In the genomic region with DNA sequence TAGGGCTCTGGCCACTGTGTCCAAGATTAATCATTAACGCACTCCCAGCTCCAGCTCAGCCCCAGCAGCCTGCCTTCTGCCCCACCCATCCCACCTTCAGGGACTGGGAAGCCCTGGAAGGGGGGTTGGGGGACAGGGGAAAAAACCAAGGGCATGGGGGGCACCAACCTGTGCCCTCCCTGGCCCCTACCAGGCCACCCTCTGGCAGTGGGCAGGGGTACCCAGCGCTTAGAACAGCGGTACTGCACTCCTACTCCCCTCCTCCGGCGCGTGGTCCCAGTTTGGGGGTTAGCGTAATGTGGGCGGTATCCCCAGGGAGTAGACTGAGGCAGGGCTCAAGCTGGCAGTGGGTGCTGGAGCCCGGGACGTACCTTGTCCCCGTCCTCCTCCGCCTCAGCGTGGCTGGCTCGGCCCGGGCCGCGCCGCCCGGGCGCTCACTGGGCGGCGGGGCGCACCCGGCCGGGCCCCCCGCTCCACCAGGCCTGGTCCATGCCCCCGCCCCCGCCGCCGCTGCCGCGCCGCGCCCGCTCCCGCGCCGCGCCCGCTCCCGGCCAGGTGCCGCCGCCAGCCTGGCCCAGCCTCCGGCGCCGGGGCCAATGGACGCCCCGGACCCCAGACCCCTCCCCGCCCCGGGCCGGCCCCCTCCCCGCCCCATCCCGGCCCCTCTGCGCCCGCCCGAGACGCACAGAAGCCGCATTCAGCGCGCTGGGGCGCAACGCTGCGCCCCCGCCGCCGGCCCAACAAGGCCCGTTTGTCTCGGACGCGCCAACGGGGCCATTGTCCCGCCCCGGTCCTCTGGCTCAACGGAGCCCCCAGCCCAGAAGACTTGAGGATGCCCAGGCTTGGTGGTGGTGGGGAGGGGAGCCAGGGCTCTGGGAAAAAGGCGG, we compare ENCODE assay signal across 10 cellular contexts. TPM values are rescaled to one million over a fixed set of nuclear protein-coding genes. Genes with fewer than 3 reads are reported as not detected.
DNase-seq lines count a peak whose midpoint lies in the region.
"Had no signal": no experiment of that assay in that cellular context is flagged by ENCODE, and none has a peak within 500 bp of the region (broad histone marks: within the 10 kb centered on the region; RNA-seq: fewer than 3 reads in every experiment).

A gene with protein sequence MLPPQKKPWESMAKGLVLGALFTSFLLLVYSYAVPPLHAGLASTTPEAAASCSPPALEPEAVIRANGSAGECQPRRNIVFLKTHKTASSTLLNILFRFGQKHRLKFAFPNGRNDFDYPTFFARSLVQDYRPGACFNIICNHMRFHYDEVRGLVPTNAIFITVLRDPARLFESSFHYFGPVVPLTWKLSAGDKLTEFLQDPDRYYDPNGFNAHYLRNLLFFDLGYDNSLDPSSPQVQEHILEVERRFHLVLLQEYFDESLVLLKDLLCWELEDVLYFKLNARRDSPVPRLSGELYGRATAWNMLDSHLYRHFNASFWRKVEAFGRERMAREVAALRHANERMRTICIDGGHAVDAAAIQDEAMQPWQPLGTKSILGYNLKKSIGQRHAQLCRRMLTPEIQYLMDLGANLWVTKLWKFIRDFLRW (minus strand): TSS at position 571 of the 887 bp plus-strand sequence. CDS start 17,273 bp downstream, outside the sequence.

- peaks cover 4% of the 10 kb centered on the region for H3K4me1 ChIP-seq in CD4-positive, alpha-beta memory T cell (ENCODE audit: insufficient read depth, low read length)
- H3K4me1 ChIP-seq in CD8-positive, alpha-beta memory T cell (ENCODE audit: insufficient read depth, low read length) = no peaks in the 10 kb centered on the region

- H3K9me3 ChIP-seq in CD4-positive, alpha-beta memory T cell (ENCODE audit: control insufficient read depth in 1 of 2, low read length in 2 of 2) = no peaks in the 10 kb centered on the region
- no peaks in the 10 kb centered on the region for H3K9me3 ChIP-seq in CD8-positive, alpha-beta memory T cell (ENCODE audit: low read length)

- no peaks in the 10 kb centered on the region for H3K9me3 Mint-ChIP-seq in CD4-positive, alpha-beta memory T cell
- H3K9me3 Mint-ChIP-seq in CD8-positive, alpha-beta memory T cell = no peaks in the 10 kb centered on the region

- H3K4me3 ChIP-seq in CD4-positive, alpha-beta memory T cell (ENCODE audit: low read length in 2 of 2) = no peak within 1 kb of the TSS
- H3K4me3 ChIP-seq in CD8-positive, alpha-beta memory T cell (ENCODE audit: low read length) = no peak within 1 kb of the TSS

- no peak within 1 kb of the TSS for H3K27ac ChIP-seq in CD4-positive, alpha-beta memory T cell (ENCODE audit: low read depth, low read length)
- H3K27ac ChIP-seq in CD8-positive, alpha-beta memory T cell (ENCODE audit: low read depth, low read length) = no peak within 1 kb of the TSS
- H3K27ac ChIP-seq: epithelial cell of prostate had no signal

- DNase-seq in DMS53 treated with DMSO at 0.1 percent for 48 hours (lab: John Stamatoyannopoulos, UW; ENCODE audit: unreplicated experiment) = peak; percentile 9
- peak; percentile 66 for DNase-seq in SW480 (ENCODE audit: low spot score)
- DNase-seq in iPS-NIHi11 (ENCODE audit: low spot score) = peak; percentile 96
- DNase-seq in putamen (ENCODE audit: low spot score) = peak; percentile 91
- DNase-seq in CD4-positive, alpha-beta memory T cell = no peak
- DNase-seq in CD8-positive, alpha-beta memory T cell = no peak
- no peak for DNase-seq in islet precursor cell
- DNase-seq in MV-4-11 (lab: John Stamatoyannopoulos, UW) = no peak
- DNase-seq: stimulated activated CD4-positive, alpha-beta T cell treated with anti-CD3 and anti-CD28 coated beads, Interleukin-4, amount 100 ng/mL, for 1 hour had no signal

- H3K4me3 Mint-ChIP-seq in CD4-positive, alpha-beta memory T cell = no peak within 1 kb of the TSS
- no peak within 1 kb of the TSS for H3K4me3 Mint-ChIP-seq in CD8-positive, alpha-beta memory T cell

- H3K27me3 Mint-ChIP-seq in CD4-positive, alpha-beta memory T cell = peaks cover 0 to 2% of the 10 kb centered on the region in 2 donors
- H3K27me3 Mint-ChIP-seq in CD8-positive, alpha-beta memory T cell = peaks cover 2 to 3% of the 10 kb centered on the region in 2 donors

- peak within 1 kb of the TSS in 1 of 7 donors; percentile 61 for H3K27ac Mint-ChIP-seq in CD4-positive, alpha-beta memory T cell
- H3K27ac Mint-ChIP-seq in CD8-positive, alpha-beta memory T cell = peak within 1 kb of the TSS in 1 of 8 donors; percentile 23

- CTCF ChIA-PET in CD4-positive, alpha-beta memory T cell (lab: Charles Lee; ENCODE audit: partially characterized antibody) = no interaction called here
- CTCF ChIA-PET in CD8-positive, alpha-beta memory T cell (lab: Charles Lee) = no interaction called here

- intact Hi-C loops in CD4-positive, alpha-beta memory T cell (cut with micrococcal nuclease) = no loop called here

- no peaks in the 10 kb centered on the region for H3K27me3 ChIP-seq in CD4-positive, alpha-beta memory T cell (ENCODE audit: insufficient read depth, low read length)
- H3K27me3 ChIP-seq in CD8-positive, alpha-beta memory T cell (ENCODE audit: insufficient read depth, low read length, poor library complexity, severe bottlenecking) = no peaks in the 10 kb centered on the region

- peaks cover 3 to 24% (median 7%) of the 10 kb centered on the region in 4 donors for H3K4me1 Mint-ChIP-seq in CD4-positive, alpha-beta memory T cell
- H3K4me1 Mint-ChIP-seq in CD8-positive, alpha-beta memory T cell = peaks cover 0 to 20% (median 3%) of the 10 kb centered on the region in 3 donors

- peaks cover 31 to 37% of the 10 kb centered on the region in 2 donors for H3K36me3 Mint-ChIP-seq in CD4-positive, alpha-beta memory T cell
- H3K36me3 Mint-ChIP-seq in CD8-positive, alpha-beta memory T cell = peaks cover 7 to 40% (median 17%) of the 10 kb centered on the region in 3 donors

- peaks cover 33% of the 10 kb centered on the region for H3K36me3 ChIP-seq in CD4-positive, alpha-beta memory T cell (ENCODE audit: insufficient read depth, low read length)
- H3K36me3 ChIP-seq in CD8-positive, alpha-beta memory T cell (ENCODE audit: insufficient read depth, low read length) = peaks cover 12% of the 10 kb centered on the region

- POLR2A ChIA-PET in CD4-positive, alpha-beta memory T cell (lab: Charles Lee; ENCODE audit: partially characterized antibody) = interaction anchor here (0.7 kb wide), 1 partner anchor 17 kb away, joined by 3 read pairs; a partner anchor contains a TSS
- POLR2A ChIA-PET in CD8-positive, alpha-beta memory T cell (lab: Charles Lee) = no interaction called here

RNA-seq across cellular contexts. Expression of the gene that starts here (rescaled TPM):
- 1 to 10 TPM; 1.4 to 2.8 TPM for total RNA-seq in CD4-positive, alpha-beta memory T cell
- under 1 TPM in 1 of 2 donors, not detected in 1; 0.48 TPM for polyA plus RNA-seq in CD4-positive, alpha-beta memory T cell
- under 1 TPM; 0.13 to 0.31 TPM for total RNA-seq in CD8-positive, alpha-beta memory T cell
- polyA plus RNA-seq in CD8-positive, alpha-beta memory T cell = 0.13 TPM

Comparison
In these comparisons a context has a peak if more than half of its experiments do, and no peak if none do; other contexts are left out.
1. DNase-seq: peak in DMS53 treated with DMSO at 0.1 percent for 48 hours (single experiment), SW480 (single experiment), iPS-NIHi11 (single experiment) and putamen (single experiment); none in CD4-positive, alpha-beta memory T cell (0 of 5), CD8-positive, alpha-beta memory T cell (0 of 5), islet precursor cell (single experiment) and MV-4-11 (single experiment).